ENCODE assay signal across 9 cellular contexts in the genomic region with DNA sequence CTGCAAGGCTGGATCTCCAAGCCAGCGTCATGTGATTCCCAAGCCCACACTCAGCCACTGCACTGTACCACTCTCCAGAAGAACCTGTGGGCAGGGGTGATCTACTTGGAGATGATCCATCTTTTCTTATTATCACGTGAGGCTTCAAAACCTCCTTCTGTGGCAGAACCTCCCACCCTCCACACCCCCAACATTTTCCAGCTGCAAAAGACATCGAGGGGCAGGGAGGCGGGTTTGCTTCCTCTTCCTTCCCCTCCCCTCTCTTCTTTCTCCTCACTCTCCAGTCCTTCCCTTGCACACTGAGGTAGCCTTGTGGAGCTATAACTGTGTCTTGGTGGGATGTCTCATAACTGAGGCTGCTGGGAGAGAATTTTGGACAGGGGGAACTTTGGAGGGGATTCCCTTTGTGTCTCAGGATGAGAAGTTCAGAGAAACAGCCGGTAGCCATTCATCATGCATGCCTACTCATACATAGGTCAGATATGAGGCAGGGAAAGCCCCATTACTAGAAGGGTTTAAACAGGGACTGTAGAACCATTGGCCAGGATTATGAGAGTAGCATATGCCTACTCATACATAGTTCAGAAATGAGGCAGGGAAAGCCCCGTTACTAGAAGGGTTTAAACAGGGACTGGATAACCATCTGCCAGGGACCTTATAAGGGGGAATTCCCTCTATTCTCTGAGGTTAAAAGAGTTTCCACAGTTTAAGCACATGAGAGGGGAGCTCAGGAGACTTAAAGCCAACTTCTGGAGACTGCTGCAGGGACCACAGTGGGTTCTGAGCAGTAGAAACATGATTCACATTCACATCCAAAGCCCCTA.
DNase-seq lines count a peak whose midpoint lies in the region; FAIRE-seq and TF ChIP-seq lines count a peak whose summit lies in the region.
"Had no signal": no experiment of that assay in that cellular context is flagged by ENCODE, and none has a peak within 500 bp of the region (broad histone marks: within the 10 kb centered on the region; RNA-seq: fewer than 3 reads in every experiment).

No MANE protein-coding gene starts in this region.

- no peak overlapping the region for H3K14ac ChIP-seq in trophoblast cell (ENCODE audit: low read length)

- H3K4me3 ChIP-seq in Karpas-422 (ENCODE audit: low read length) (no peak overlapping the region), trophoblast cell (ENCODE audit: low read depth, low read length) (no peak overlapping the region), H7 (ENCODE audit: insufficient read depth, low read depth, low read length) (no peak overlapping the region)
- H3K4me3 ChIP-seq: gastroesophageal sphincter had no signal

- no peaks in the 10 kb centered on the region for H4K20me1 ChIP-seq in Karpas-422 (ENCODE audit: insufficient read depth, low read depth, low read length)

- H3K79me2 ChIP-seq in Karpas-422 (ENCODE audit: low read length): no peaks in the 10 kb centered on the region
- H3K79me2 ChIP-seq in trophoblast cell (ENCODE audit: control insufficient read depth, insufficient read depth, low read length, poor library complexity): no peaks in the 10 kb centered on the region

- no peaks in the 10 kb centered on the region for H3K79me1 ChIP-seq in trophoblast cell (ENCODE audit: low read length)

- H3K9ac ChIP-seq in Karpas-422 (ENCODE audit: low read length): no peak overlapping the region
- no peak overlapping the region for H3K9ac ChIP-seq in trophoblast cell (ENCODE audit: low read length)

- H4K8ac ChIP-seq in trophoblast cell (ENCODE audit: low read depth, low read length): no peak overlapping the region

- H3K9me3 Mint-ChIP-seq in activated CD4-positive, alpha-beta T cell treated with anti-CD3 and anti-CD28 coated beads, Interleukin-2, amount 10 ng/mL, durations not matched to agents 24 days and 14 days: peaks cover 6% of the 10 kb centered on the region
- peaks cover 8% of the 10 kb centered on the region for H3K9me3 Mint-ChIP-seq in activated CD4-positive, alpha-beta T cell treated with anti-CD3 and anti-CD28 coated beads, Interleukin-2, amount 10 ng/mL, durations not matched to agents 7 days and 5 days

- H3K27ac Mint-ChIP-seq in activated CD4-positive, alpha-beta T cell treated with anti-CD3 and anti-CD28 coated beads, Interleukin-2, amount 10 ng/mL, durations not matched to agents 24 days and 14 days: peak overlapping the region; percentile 76
- no peak overlapping the region for H3K27ac Mint-ChIP-seq in activated CD4-positive, alpha-beta T cell treated with anti-CD3 and anti-CD28 coated beads, Interleukin-2, amount 10 ng/mL, durations not matched to agents 7 days and 5 days

- no peak overlapping the region for H2BK12ac ChIP-seq in trophoblast cell (ENCODE audit: low read length)

- peaks cover 9% of the 10 kb centered on the region for H3K4me1 Mint-ChIP-seq in activated CD4-positive, alpha-beta T cell treated with anti-CD3 and anti-CD28 coated beads, Interleukin-2, amount 10 ng/mL, durations not matched to agents 24 days and 14 days
- no peaks in the 10 kb centered on the region for H3K4me1 Mint-ChIP-seq in activated CD4-positive, alpha-beta T cell treated with anti-CD3 and anti-CD28 coated beads, Interleukin-2, amount 10 ng/mL, durations not matched to agents 7 days and 5 days

- no peak overlapping the region for H3K4ac ChIP-seq in trophoblast cell (ENCODE audit: low read depth, low read length)

- FAIRE-seq in H54 (lab: Jason Lieb, UNC): peak; percentile 78

- no peak overlapping the region for H2BK120ac ChIP-seq in trophoblast cell (ENCODE audit: insufficient read depth, low read length, poor library complexity)

- H3K27ac ChIP-seq in Karpas-422 (ENCODE audit: low read length): no peak overlapping the region
- no peak overlapping the region for H3K27ac ChIP-seq in trophoblast cell (ENCODE audit: low read depth, low read length)
- H3K27ac ChIP-seq: gastroesophageal sphincter had no signal

- H3K36me3 ChIP-seq in Karpas-422 (ENCODE audit: insufficient read depth, low read length): no peaks in the 10 kb centered on the region
- no peaks in the 10 kb centered on the region for H3K36me3 ChIP-seq in trophoblast cell (ENCODE audit: control insufficient read depth in 1 of 2, insufficient read depth in 2 of 2, low read length in 2 of 2)
- H3K36me3 ChIP-seq in H7 (replicated peaks; ENCODE audit: control insufficient read depth, insufficient read depth, low read length): no peaks in the 10 kb centered on the region
- H3K36me3 ChIP-seq: gastroesophageal sphincter had no signal

- no peak overlapping the region for H2AFZ ChIP-seq in Karpas-422 (ENCODE audit: low read length)
- H2AFZ ChIP-seq in trophoblast cell (ENCODE audit: insufficient read depth, low read length, poor library complexity): no peak overlapping the region

- H3K9me2 ChIP-seq in Karpas-422 (replicated peaks; ENCODE audit: insufficient read depth, low read length): no peaks in the 10 kb centered on the region

- no peak for TF ChIP-seq POLR2A in H54 (IDR thresholded peaks at IDR 0.05; ENCODE audit: low read depth, low read length)

- peak overlapping the region; percentile 26 for H3K4me3 Mint-ChIP-seq in activated CD4-positive, alpha-beta T cell treated with anti-CD3 and anti-CD28 coated beads, Interleukin-2, amount 10 ng/mL, durations not matched to agents 24 days and 14 days
- no peak overlapping the region for H3K4me3 Mint-ChIP-seq in activated CD4-positive, alpha-beta T cell treated with anti-CD3 and anti-CD28 coated beads, Interleukin-2, amount 10 ng/mL, durations not matched to agents 7 days and 5 days

- intact Hi-C loops in activated CD4-positive, alpha-beta T cell treated with anti-CD3 and anti-CD28 coated beads, Interleukin-2, amount 10 ng/mL, durations not matched to agents 24 days and 14 days (cut with micrococcal nuclease): loop anchor here (2.0 to 10.0 kb wide), 2 partner anchors 50 to 700 kb away; no protein-coding TSS in a partner anchor

- no peak overlapping the region for H3K23ac ChIP-seq in trophoblast cell (ENCODE audit: low read length)

- no peaks in the 10 kb centered on the region for H3K27me3 ChIP-seq in Karpas-422 (ENCODE audit: low read length)
- no peaks in the 10 kb centered on the region for H3K27me3 ChIP-seq in trophoblast cell (ENCODE audit: insufficient read depth, low read length)
- peaks cover 2% of the 10 kb centered on the region; the same call in 1 of the 2 replicates for H3K27me3 ChIP-seq in H7 (ENCODE audit: control insufficient read depth, insufficient read depth, low read length)
- H3K27me3 ChIP-seq: gastroesophageal sphincter had no signal

- H3K4me2 ChIP-seq in Karpas-422 (ENCODE audit: low read depth, low read length, poor library complexity, severe bottlenecking) (no peak overlapping the region), trophoblast cell (ENCODE audit: low read length) (no peak overlapping the region)

- DNase-seq in activated CD4-positive, alpha-beta T cell treated with anti-CD3 and anti-CD28 coated beads, Interleukin-2, amount 10 ng/mL, durations not matched to agents 24 days and 14 days: peak; percentile 63
- no peak for DNase-seq in activated CD4-positive, alpha-beta T cell treated with anti-CD3 and anti-CD28 coated beads, Interleukin-2, amount 10 ng/mL, durations not matched to agents 7 days and 5 days
- DNase-seq in H54 (ENCODE audit: insufficient read length, low spot score): peak; percentile 14
- peak; percentile 6 for DNase-seq in Karpas-422
- peak; percentile 30 to 43 for DNase-seq in trophoblast cell
- DNase-seq in AG08395 (ENCODE audit: low spot score): no peak
- no peak for DNase-seq in NCI-H2081 treated with DMSO at 0.1 percent for 48 hours (lab: John Stamatoyannopoulos, UW)
- no peak for DNase-seq in H7

- POLR2A ChIA-PET in activated CD4-positive, alpha-beta T cell treated with anti-CD3 and anti-CD28 coated beads, Interleukin-2, amount 10 ng/mL, durations not matched to agents 7 days and 5 days (lab: Charles Lee): no interaction called here

- H3K27me3 Mint-ChIP-seq in activated CD4-positive, alpha-beta T cell treated with anti-CD3 and anti-CD28 coated beads, Interleukin-2, amount 10 ng/mL, durations not matched to agents 24 days and 14 days: peaks cover 2% of the 10 kb centered on the region
- H3K27me3 Mint-ChIP-seq in activated CD4-positive, alpha-beta T cell treated with anti-CD3 and anti-CD28 coated beads, Interleukin-2, amount 10 ng/mL, durations not matched to agents 7 days and 5 days: peaks cover 3% of the 10 kb centered on the region

- WGBS in trophoblast cell (ENCODE audit: extremely low coverage, insufficient coverage, insufficient read length): no CpG with 5 or more reads among the region's 6 CpGs

- H2BK5ac ChIP-seq in trophoblast cell (ENCODE audit: low read depth, low read length, poor library complexity): no peak overlapping the region

- H4K91ac ChIP-seq in trophoblast cell (ENCODE audit: low read depth, low read length): no peak overlapping the region

- H3K4me1 ChIP-seq in Karpas-422 (ENCODE audit: low read length): peaks cover 20% of the 10 kb centered on the region
- no peaks in the 10 kb centered on the region for H3K4me1 ChIP-seq in trophoblast cell (ENCODE audit: control insufficient read depth in 1 of 2, insufficient read depth in 2 of 2, low read length in 2 of 2)

- H3K36me3 Mint-ChIP-seq in activated CD4-positive, alpha-beta T cell treated with anti-CD3 and anti-CD28 coated beads, Interleukin-2, amount 10 ng/mL, durations not matched to agents 24 days and 14 days (ENCODE audit: low read depth): no peaks in the 10 kb centered on the region
- no peaks in the 10 kb centered on the region for H3K36me3 Mint-ChIP-seq in activated CD4-positive, alpha-beta T cell treated with anti-CD3 and anti-CD28 coated beads, Interleukin-2, amount 10 ng/mL, durations not matched to agents 7 days and 5 days (ENCODE audit: low read depth)

- H3K9me3 ChIP-seq in Karpas-422 (ENCODE audit: low read length) (no peaks in the 10 kb centered on the region), trophoblast cell (ENCODE audit: insufficient read depth, low read depth, low read length) (no peaks in the 10 kb centered on the region)
- H3K9me3 ChIP-seq: gastroesophageal sphincter had no signal

- CTCF ChIA-PET in activated CD4-positive, alpha-beta T cell treated with anti-CD3 and anti-CD28 coated beads, Interleukin-2, amount 10 ng/mL, durations not matched to agents 7 days and 5 days (lab: Charles Lee): no interaction called here

- no peak overlapping the region for H2AK5ac ChIP-seq in trophoblast cell (ENCODE audit: low read length)

- H3K18ac ChIP-seq in trophoblast cell (ENCODE audit: low read length): no peak overlapping the region

- no peak overlapping the region for H4K12ac ChIP-seq in trophoblast cell (ENCODE audit: low read depth, low read length)

Comparison
In these comparisons a context has a peak if more than half of its experiments do, and no peak if none do; other contexts are left out.
1. DNase-seq: peak in activated CD4-positive, alpha-beta T cell treated with anti-CD3 and anti-CD28 coated beads, Interleukin-2, amount 10 ng/mL, durations not matched to agents 24 days and 14 days (single experiment), H54 (single experiment), Karpas-422 (single experiment) and trophoblast cell (2 of 2); none in activated CD4-positive, alpha-beta T cell treated with anti-CD3 and anti-CD28 coated beads, Interleukin-2, amount 10 ng/mL, durations not matched to agents 7 days and 5 days (single experiment), AG08395 (single experiment), NCI-H2081 treated with DMSO at 0.1 percent for 48 hours (single experiment) and H7 (single experiment).